Comparison of ENCODE assay signal across 1 cellular context in genomic region chr2:240986787-240987411, GRCh38.
TF ChIP-seq lines count a peak whose summit lies in the region.

No MANE protein-coding gene starts in this region.

TF ChIP-seq in liver, 16 proteins besides CTCF, POLR2A, EP300 and RAD21 (continued from another document):
- TF ChIP-seq ZBTB33 (IDR thresholded peaks at IDR 0.05) (no peak), NR2F2 (IDR thresholded peaks at IDR 0.05) (no peak), JUND (IDR thresholded peaks at IDR 0.05) (peak in 1 of 2 donors; percentile 10), HNF4G (IDR thresholded peaks at IDR 0.05) (no peak), TAF1 (conservative IDR thresholded peaks at IDR 0.05) (no peak)
TF ChIP-seq in liver: peak in this region for 4.
